In genomic region chr17:73311781-73312641, GRCh38 we compare ENCODE assay signal across 8 cellular contexts. TPM values are rescaled to one million over a fixed set of nuclear protein-coding genes. Genes with fewer than 3 reads are reported as not detected.
DNase-seq lines count a peak whose midpoint lies in the region; ATAC-seq, FAIRE-seq and TF ChIP-seq lines count a peak whose summit lies in the region.

A gene with protein sequence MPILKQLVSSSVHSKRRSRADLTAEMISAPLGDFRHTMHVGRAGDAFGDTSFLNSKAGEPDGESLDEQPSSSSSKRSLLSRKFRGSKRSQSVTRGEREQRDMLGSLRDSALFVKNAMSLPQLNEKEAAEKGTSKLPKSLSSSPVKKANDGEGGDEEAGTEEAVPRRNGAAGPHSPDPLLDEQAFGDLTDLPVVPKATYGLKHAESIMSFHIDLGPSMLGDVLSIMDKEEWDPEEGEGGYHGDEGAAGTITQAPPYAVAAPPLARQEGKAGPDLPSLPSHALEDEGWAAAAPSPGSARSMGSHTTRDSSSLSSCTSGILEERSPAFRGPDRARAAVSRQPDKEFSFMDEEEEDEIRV (minus strand): TSS chr17:73312001. CDS start chr17:73286500, 25,501 bp downstream.

- POLR2A ChIA-PET in AG04449 (lab: Yijun Ruan, JAX), result interaction anchor here (2.7 kb wide), 1 partner anchor 21 kb away, joined by 14 read pairs; no protein-coding TSS in a partner anchor

- H3K9me3 ChIP-seq in keratinocyte (ENCODE audit: control insufficient read depth, low read depth, low read length), result no peaks in the 10 kb centered on the region

- DNase-seq in AG04449 (ENCODE audit: low read depth, low spot score) (no peak), NCI-H226 (peak; percentile 92), cerebellum (ENCODE audit: low spot score) (peak; percentile 97), keratinocyte (ENCODE audit: low read depth, low spot score) (no peak)
- peak; percentile 73 to 78 for DNase-seq in activated CD4-positive, alpha-beta T cell treated with anti-CD3 and anti-CD28 coated beads for 24 hours (ENCODE audit: low read depth in 2 of 2)
- DNase-seq in stimulated activated CD4-positive, alpha-beta T cell treated with anti-CD3 and anti-CD28 coated beads, Interleukin-12 subunit alpha, Interleukin-12 subunit beta, amount 100 ng/mL, for 48 hours (ENCODE audit: low read depth in 2 of 3, low spot score in 1 of 3), result peak; percentile 78 to 85 (median 81)

- no peaks in the 10 kb centered on the region for H4K20me1 ChIP-seq in keratinocyte (ENCODE audit: control insufficient read depth, extremely low read depth, insufficient read depth, low read length)

- H3K36me3 ChIP-seq in keratinocyte (ENCODE audit: control insufficient read depth in 2 of 2, extremely low read depth in 1 of 2, insufficient read depth in 2 of 2, low read length in 2 of 2), result no peaks in the 10 kb centered on the region

- H3K9me1 ChIP-seq in keratinocyte (ENCODE audit: control insufficient read depth, extremely low read depth, insufficient read depth, low read length), result no peaks in the 10 kb centered on the region

- no peak for FAIRE-seq in keratinocyte (lab: Jason Lieb, UNC)

- H3K4me3 ChIP-seq in AG04449 (ENCODE audit: low read depth, low read length), result peak within 1 kb of the TSS; percentile 96
- peak within 1 kb of the TSS; percentile 75 to 93 (median 86) for H3K4me3 ChIP-seq in keratinocyte (ENCODE audit: control insufficient read depth in 2 of 3, extremely low read depth in 1 of 3, insufficient read depth in 2 of 3, low read depth in 1 of 3, low read length in 3 of 3)

- peak within 1 kb of the TSS; percentile 86 for H3K27ac ChIP-seq in keratinocyte (ENCODE audit: control insufficient read depth, insufficient read depth, low read length)

- H3K79me2 ChIP-seq in keratinocyte (ENCODE audit: control insufficient read depth, insufficient read depth, low read length), result peaks cover 17% of the 10 kb centered on the region

- H3K4me2 ChIP-seq in keratinocyte (ENCODE audit: control insufficient read depth, extremely low read depth, insufficient read depth, low read depth, low read length), result peak within 1 kb of the TSS; percentile 67

- peak within 1 kb of the TSS; percentile 92 for H3K9ac ChIP-seq in keratinocyte (ENCODE audit: control insufficient read depth, extremely low read depth, insufficient read depth, low read length)

- H2AFZ ChIP-seq in keratinocyte (ENCODE audit: control insufficient read depth, low read length), result peak within 1 kb of the TSS; percentile 98

- CTCF ChIA-PET in AG04449 (lab: Yijun Ruan, JAX), result interaction anchor here (1.0 to 6.3 kb wide), 10 partner anchors 8 to 62 kb away, joined by 3 to 33 read pairs (median 8); no protein-coding TSS in a partner anchor

- dilution Hi-C loops in keratinocyte (cut with MboI; ENCODE audit: extremely low pct_ligation_motif_present, low sequenced_read_pairs), result no loop called here

- H3K4me1 ChIP-seq in keratinocyte (ENCODE audit: control insufficient read depth, extremely low read depth, insufficient read depth, low read length), result peaks cover 48% of the 10 kb centered on the region

- TF ChIP-seq CTCF in AG04449 (IDR thresholded peaks at IDR 0.05; ENCODE audit: insufficient read depth, low read length, missing control alignments) (no peak), keratinocyte (optimal IDR thresholded peaks at IDR 0.05 in 1 of 3, IDR thresholded peaks at IDR 0.05 in 1 of 3, conservative IDR thresholded peaks at IDR 0.05 in 1 of 3; ENCODE audit: extremely low read depth in 1 of 3, insufficient read depth in 2 of 3, low read length in 3 of 3) (no peak)

- H3K27me3 ChIP-seq in keratinocyte (ENCODE audit: control insufficient read depth, extremely low read depth, insufficient read depth, low read length), result no peaks in the 10 kb centered on the region

- ATAC-seq in GM18870 (IDR thresholded peaks at IDR 0.05; ENCODE audit: unreplicated experiment), result peak; percentile 59
- ATAC-seq in HG03103 (IDR thresholded peaks at IDR 0.05; ENCODE audit: low read depth, unreplicated experiment), result peak; percentile 85

RNA-seq across cellular contexts. Expression of the gene that starts here (rescaled TPM):
- 79.6 TPM for total RNA-seq in cerebellum
- polyA plus RNA-seq in keratinocyte, result 5.9 to 11.1 TPM (median 9.4 TPM) in 3 replicates
- polyA plus RNA-seq in keratinocyte (2011; ENCODE audit: low read depth), result 4.1 TPM
- polyA plus RNA-seq in keratinocyte (2011; cell fraction: cytosol; rRNA removed), result 7.5 and 10.9 TPM in 2 replicates
- 7.4 and 11.1 TPM in 2 replicates for polyA plus RNA-seq in keratinocyte (2011; cell fraction: nucleus; rRNA removed)
- 9.2 and 14.3 TPM in 2 replicates for polyA plus RNA-seq in keratinocyte (2012; ENCODE audit: low replicate concordance)
- polyA minus RNA-seq in keratinocyte, result 10.7 to 18.2 TPM (median 13.7 TPM) in 3 replicates
- 16.1 TPM for polyA minus RNA-seq in keratinocyte (2011; cell fraction: cytosol; rRNA and poly(A)+ RNA removed)
- 14.0 and 17.1 TPM in 2 replicates for polyA minus RNA-seq in keratinocyte (2011; cell fraction: nucleus; rRNA and poly(A)+ RNA removed)

Comparison
In these comparisons a context has a peak if more than half of its experiments do, and no peak if none do; other contexts are left out.
1. DNase-seq: peak in NCI-H226 (single experiment), activated CD4-positive, alpha-beta T cell treated with anti-CD3 and anti-CD28 coated beads for 24 hours (2 of 2), cerebellum (single experiment) and stimulated activated CD4-positive, alpha-beta T cell treated with anti-CD3 and anti-CD28 coated beads, Interleukin-12 subunit alpha, Interleukin-12 subunit beta, amount 100 ng/mL, for 48 hours (3 of 3); none in AG04449 (single experiment) and keratinocyte (single experiment).